ENCODE assay signal across 2 cellular contexts in genomic region chr14:31949709-31950108, GRCh38.
TF ChIP-seq lines count a peak whose summit lies in the region.

No MANE protein-coding gene starts in this region.

TF ChIP-seq in SK-N-SH treated with all-trans-retinoic acid at 6 μM for 48 hours, 23 proteins besides CTCF, POLR2A, EP300 and RAD21 (continued from another document):
- TF ChIP-seq TSHZ2 (CRISPR knock-in tag; IDR thresholded peaks at IDR 0.05), result no peak

TF ChIP-seq in SK-N-SH, 30 proteins besides CTCF, POLR2A, EP300 and RAD21 (continued from another document):
- no peak for TF ChIP-seq MEF2A (IDR thresholded peaks at IDR 0.05; ENCODE audit: borderline replicate concordance, low read depth)
TF ChIP-seq in SK-N-SH: peak in this region for 0.
